Comparison of ENCODE assay signal across 8 cellular contexts in the genomic region with DNA sequence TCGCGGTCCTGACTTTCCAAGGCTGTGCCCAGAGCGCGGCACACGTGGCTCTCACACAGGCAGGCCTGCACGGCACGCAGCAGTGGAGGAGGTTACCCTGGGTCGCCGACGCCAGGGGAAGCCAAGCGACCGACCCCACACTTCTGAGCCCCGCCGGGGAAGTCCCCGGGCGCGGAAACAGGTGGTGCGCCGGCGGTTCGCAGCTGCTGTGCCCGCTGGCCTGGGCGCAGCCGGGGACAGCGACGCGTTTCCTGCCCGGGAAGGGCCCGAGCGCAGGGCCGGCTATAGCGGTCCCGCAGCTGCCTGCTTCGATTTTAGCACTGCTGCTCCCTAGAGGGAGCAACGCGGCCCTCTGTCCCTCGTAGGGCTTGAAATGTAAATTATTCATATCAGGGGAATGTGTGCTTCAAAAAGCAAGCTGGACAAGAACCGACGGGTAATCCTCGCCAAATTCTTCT. TPM values are rescaled to one million over a fixed set of nuclear protein-coding genes. Genes with fewer than 3 reads are reported as not detected.
DNase-seq lines count a peak whose midpoint lies in the region; ATAC-seq and TF ChIP-seq lines count a peak whose summit lies in the region.
"Not testable (repeated sequence)": the region's sequence is repeated elsewhere in the genome, so short reads cannot be mapped to it uniquely, and the experiment has no call there.

No MANE protein-coding gene starts in this region.

- peak overlapping the region; percentile 69 for H3K4me3 ChIP-seq in NB4 (ENCODE audit: low read depth, low read length)
- peak overlapping the region; percentile 17 for H3K4me3 ChIP-seq in retinal pigment epithelial cell (ENCODE audit: low read length)
- H3K4me3 ChIP-seq in uterus = peak overlapping the region in 1 of 2 donors; percentile 31

- H3K4me1 Mint-ChIP-seq in T-helper 2 cell treated with Interferon-gamma antibody and Interleukin-4, amounts not matched to agents 5 μg/mL and 100 μg/mL, for 36 hours (ENCODE audit: low read depth) = peaks cover 60% of the 10 kb centered on the region

- H3K36me3 ChIP-seq in uterus = not testable (repeated sequence)

- peak overlapping the region; percentile 33 to 56 for H3K27ac ChIP-seq in uterus

- peak overlapping the region; percentile 76 for H3K4me3 Mint-ChIP-seq in T-helper 2 cell treated with Interferon-gamma antibody and Interleukin-4, amounts not matched to agents 5 μg/mL and 100 μg/mL, for 36 hours

- TF ChIP-seq POLR2A in GM15510 (IDR thresholded peaks at IDR 0.05; ENCODE audit: borderline replicate concordance, extremely low read depth, insufficient read length) (peak; percentile 22), NB4 (IDR thresholded peaks at IDR 0.05; ENCODE audit: extremely low read depth, insufficient read length) (peak; percentile 12)
- not testable (repeated sequence) for TF ChIP-seq POLR2A in uterus (IDR thresholded peaks at IDR 0.05)

- H3K27ac Mint-ChIP-seq in T-helper 2 cell treated with Interferon-gamma antibody and Interleukin-4, amounts not matched to agents 5 μg/mL and 100 μg/mL, for 36 hours = peak overlapping the region; percentile 95

- H3K4me1 ChIP-seq in uterus = not testable (repeated sequence)

- H3K9me3 ChIP-seq in uterus = not testable (repeated sequence)

- H3K27me3 Mint-ChIP-seq in T-helper 2 cell treated with Interferon-gamma antibody and Interleukin-4, amounts not matched to agents 5 μg/mL and 100 μg/mL, for 36 hours (ENCODE audit: low read depth) = not testable (repeated sequence)

- intact Hi-C loops in uterus (cut with DNase I; ENCODE audit: low total_unique reads) = not testable (repeated sequence)

- not testable (repeated sequence) for H3K27me3 ChIP-seq in uterus

- not testable (repeated sequence) for H3K9me3 Mint-ChIP-seq in T-helper 2 cell treated with Interferon-gamma antibody and Interleukin-4, amounts not matched to agents 5 μg/mL and 100 μg/mL, for 36 hours

- ATAC-seq in HG02759 (IDR thresholded peaks at IDR 0.05; ENCODE audit: unreplicated experiment) = peak; percentile 95

- not testable (repeated sequence) for H3K36me3 Mint-ChIP-seq in T-helper 2 cell treated with Interferon-gamma antibody and Interleukin-4, amounts not matched to agents 5 μg/mL and 100 μg/mL, for 36 hours (ENCODE audit: low read depth)

- not testable (repeated sequence) for TF ChIP-seq CTCF in NB4 (IDR thresholded peaks at IDR 0.05; ENCODE audit: low read depth, low read length)
- TF ChIP-seq CTCF in retinal pigment epithelial cell (conservative IDR thresholded peaks at IDR 0.05; ENCODE audit: low read depth, low read length) (peak; percentile 39), uterus (IDR thresholded peaks at IDR 0.05) (peak in 3 of 4 experiments; percentile 13 to 45 (median 19))

- DNase-seq in NB4 (ENCODE audit: low read depth) = peak; percentile 88
- DNase-seq in T-helper 2 cell treated with Interferon-gamma antibody and Interleukin-4, amounts not matched to agents 5 μg/mL and 100 μg/mL, for 36 hours (ENCODE audit: low spot score) = peak; percentile 79
- peak; percentile 54 for DNase-seq in amniotic epithelial cell (ENCODE audit: low read depth)
- DNase-seq in hepatic stellate cell (ENCODE audit: low spot score) = peak; percentile 32
- not testable (repeated sequence) for DNase-seq in retinal pigment epithelial cell (ENCODE audit: low read depth)
- peak; percentile 50 to 64 for DNase-seq in uterus

RNA-seq across cellular contexts. Expression of gene LRRC37A3, which starts 46.6 kb away (rescaled TPM):
- 10 to 100 TPM in 2 of 4 donors, 1 to 10 TPM in 2; 2.1 to 47.9 (median 9.9) TPM for total RNA-seq in uterus
